In genomic region chr5:127909078-127909477, GRCh38 we compare ENCODE assay signal across 8 cellular contexts.
DNase-seq lines count a peak whose midpoint lies in the region; ATAC-seq and TF ChIP-seq lines count a peak whose summit lies in the region.

No MANE protein-coding gene starts in this region.

- peaks cover 5% of the 10 kb centered on the region for H3K4me1 Mint-ChIP-seq in endodermal cell

- no peaks in the 10 kb centered on the region for H3K9me3 Mint-ChIP-seq in endodermal cell

- H3K36me3 ChIP-seq in endodermal cell (ENCODE audit: control insufficient read depth, insufficient read depth, low read length) (no peaks in the 10 kb centered on the region), osteoblast (ENCODE audit: insufficient read depth, low read length) (no peaks in the 10 kb centered on the region), suprapubic skin (no peaks in the 10 kb centered on the region)

- no peak overlapping the region for H2AFZ ChIP-seq in osteoblast (ENCODE audit: low read length)

- no peaks in the 10 kb centered on the region for H3K79me2 ChIP-seq in osteoblast (ENCODE audit: insufficient read depth, low read length)

- H3K4me3 ChIP-seq in endodermal cell (ENCODE audit: low read length), result no peak overlapping the region
- no peak overlapping the region for H3K4me3 ChIP-seq in osteoblast (ENCODE audit: insufficient read depth, low read length)
- H3K4me3 ChIP-seq in suprapubic skin, result no peak overlapping the region

- TF ChIP-seq EP300 in suprapubic skin (IDR thresholded peaks at IDR 0.05), result no peak

- 17% methylated on average over 3 of the region's 3 CpGs; no CpG with 5 or more reads in 1 of the 2 experiments for WGBS in endodermal cell (ENCODE audit: insufficient coverage in 1 of 2, insufficient read length in 1 of 2), 2 experiments
- 39% methylated on average over 3 of the region's 3 CpGs for WGBS in suprapubic skin

- no peak overlapping the region for H3K4me3 Mint-ChIP-seq in endodermal cell

- H3K27me3 ChIP-seq in endodermal cell (ENCODE audit: control insufficient read depth, insufficient read depth, low read length, poor library complexity, severe bottlenecking) (no peaks in the 10 kb centered on the region), osteoblast (ENCODE audit: insufficient read depth, low read length) (no peaks in the 10 kb centered on the region), suprapubic skin (no peaks in the 10 kb centered on the region)

- DNase-seq in EH (ENCODE audit: low read depth) (peak; percentile 56), NOMO-1 treated with DMSO at 0.1 percent for 48 hours (lab: John Stamatoyannopoulos, UW; ENCODE audit: unreplicated experiment) (peak; percentile 27), endodermal cell (peak; percentile 81), osteoblast (ENCODE audit: insufficient read length, low spot score, missing footprints) (no peak), suprapubic skin (ENCODE audit: low spot score in 2 of 2) (no peak)
- no peak for DNase-seq in activated CD4-positive, CD25-positive, alpha-beta regulatory T cell treated with anti-CD3 and anti-CD28 coated beads, Interleukin-2, amount 50 U/mL, for 72 hours

- H4K20me1 ChIP-seq in osteoblast (ENCODE audit: insufficient read depth, low read length), result no peaks in the 10 kb centered on the region

- H3K27ac ChIP-seq in endodermal cell (ENCODE audit: low read depth, low read length) (no peak overlapping the region), osteoblast (ENCODE audit: low read depth, low read length) (no peak overlapping the region), suprapubic skin (no peak overlapping the region)

- no peaks in the 10 kb centered on the region for H3K36me3 Mint-ChIP-seq in endodermal cell (ENCODE audit: low read depth)

- H3K27me3 Mint-ChIP-seq in endodermal cell (ENCODE audit: insufficient read depth), result no peaks in the 10 kb centered on the region

- H3K9me3 ChIP-seq in endodermal cell (ENCODE audit: control insufficient read depth, low read length) (no peaks in the 10 kb centered on the region), osteoblast (ENCODE audit: low read depth, low read length) (no peaks in the 10 kb centered on the region), suprapubic skin (no peaks in the 10 kb centered on the region)

- peak; percentile 87 for TF ChIP-seq CTCF in endodermal cell (conservative IDR thresholded peaks at IDR 0.05)
- TF ChIP-seq CTCF in osteoblast (IDR thresholded peaks at IDR 0.05; ENCODE audit: extremely low read depth, low read depth, low read length), result peak; percentile 72
- no peak for TF ChIP-seq CTCF in suprapubic skin (IDR thresholded peaks at IDR 0.05)

- no peak overlapping the region for H3K27ac Mint-ChIP-seq in endodermal cell

- no peak overlapping the region for H3K9ac ChIP-seq in endodermal cell (ENCODE audit: extremely low read depth, low read length, poor library complexity, severe bottlenecking)

- H3K4me2 ChIP-seq in osteoblast (ENCODE audit: insufficient read depth, low read length), result no peak overlapping the region

- no peaks in the 10 kb centered on the region for H3K4me1 ChIP-seq in endodermal cell (ENCODE audit: control insufficient read depth, insufficient read depth, low read length)
- H3K4me1 ChIP-seq in osteoblast (ENCODE audit: insufficient read depth, low read length), result no peaks in the 10 kb centered on the region
- no peaks in the 10 kb centered on the region for H3K4me1 ChIP-seq in suprapubic skin

- TF ChIP-seq POLR2A in suprapubic skin (IDR thresholded peaks at IDR 0.05), result no peak

- ATAC-seq in GM19035 (IDR thresholded peaks at IDR 0.05; ENCODE audit: unreplicated experiment) (peak; percentile 88), HG03064 (IDR thresholded peaks at IDR 0.05; ENCODE audit: low read depth, unreplicated experiment) (peak; percentile 64)

Comparison
In these comparisons a context has a peak if more than half of its experiments do, and no peak if none do; other contexts are left out.
1. DNase-seq: peak in EH (single experiment), NOMO-1 treated with DMSO at 0.1 percent for 48 hours (single experiment) and endodermal cell (single experiment); none in osteoblast (single experiment), activated CD4-positive, CD25-positive, alpha-beta regulatory T cell treated with anti-CD3 and anti-CD28 coated beads, Interleukin-2, amount 50 U/mL, for 72 hours (single experiment) and suprapubic skin (0 of 2).
2. CTCF ChIP-seq: peak in endodermal cell (single experiment) and osteoblast (single experiment); none in suprapubic skin (0 of 2).